In genomic region chr15:93060336-93061248, GRCh38 we compare ENCODE assay signal across 1 cellular context.
TF ChIP-seq lines count a peak whose summit lies in the region.

No MANE protein-coding gene starts in this region.

TF ChIP-seq in H1, 55 proteins besides CTCF, POLR2A, EP300 and RAD21:
- 0 out of 4 replicates have a peak, but pooled peaks of 1 of the 2 experiments have one; percentile 23 for TF ChIP-seq SIN3A (conservative IDR thresholded peaks at IDR 0.05 in 1 of 2, IDR thresholded peaks at IDR 0.05 in 1 of 2; ENCODE audit: low read depth in 1 of 2, low read length in 2 of 2)
- no peak for TF ChIP-seq CREB1 (IDR thresholded peaks at IDR 0.05)
